Comparison of ENCODE assay signal across 25 cellular contexts in genomic region chrX:7218321-7219152, GRCh38.
DNase-seq lines count a peak whose midpoint lies in the region; ATAC-seq and TF ChIP-seq lines count a peak whose summit lies in the region.
"Had no signal": no experiment of that assay in that cellular context is flagged by ENCODE, and none has a peak within 500 bp of the region (broad histone marks: within the 10 kb centered on the region; RNA-seq: fewer than 3 reads in every experiment).

No MANE protein-coding gene starts in this region.

- CTCF ChIA-PET in PC-9 (lab: Charles Lee), result no interaction called here

- H3K79me2 ChIP-seq in PC-9 (ENCODE audit: low read depth) (peaks cover 26% of the 10 kb centered on the region), trophoblast cell (ENCODE audit: control insufficient read depth, insufficient read depth, low read length, poor library complexity) (no peaks in the 10 kb centered on the region)

- H4K8ac ChIP-seq in trophoblast cell (ENCODE audit: low read depth, low read length), result no peak overlapping the region

- no peak overlapping the region for H3K4ac ChIP-seq in trophoblast cell (ENCODE audit: low read depth, low read length)

- no peak overlapping the region for H2BK12ac ChIP-seq in trophoblast cell (ENCODE audit: low read length)

- ATAC-seq in GM18861 (IDR thresholded peaks at IDR 0.05; ENCODE audit: unreplicated experiment) (peak; percentile 6), HG02884 (IDR thresholded peaks at IDR 0.05; ENCODE audit: unreplicated experiment) (peak; percentile 37)
- no peak for ATAC-seq in activated naive CD8-positive, alpha-beta T cell treated with anti-CD3 and anti-CD28 coated beads, Interleukin-2, amount 50 U/mL, for 24 hours
- no peak for ATAC-seq in stimulated activated naive CD8-positive, alpha-beta T cell treated with anti-CD3 and anti-CD28 coated beads, Interleukin-15, Interleukin-2, amounts not matched to agents 100 U/mL and 50 U/mL, for 24 hours
- ATAC-seq: activated CD4-positive, alpha-beta T cell treated with anti-CD3 and anti-CD28 coated beads for 36 hours; K562; lower lobe of right lung; natural killer cell had no signal

- H3K27me3 ChIP-seq in PC-9 (ENCODE audit: insufficient read depth, low read depth) (no peaks in the 10 kb centered on the region), trophoblast cell (ENCODE audit: insufficient read depth, low read length) (no peaks in the 10 kb centered on the region)
- H3K27me3 ChIP-seq: BLaER1 treated with 17β-estradiol and CSF1 and Interleukin-3, amounts not matched to agents 10 nM and 100 nM; breast epithelium; transverse colon had no signal

- POLR2A ChIA-PET in PC-9 (lab: Charles Lee; ENCODE audit: unreplicated experiment), result no interaction called here

- H3K4me2 ChIP-seq in PC-9, result peak overlapping the region; percentile 69
- H3K4me2 ChIP-seq in trophoblast cell (ENCODE audit: low read length), result peak overlapping the region; percentile 39

- no peaks in the 10 kb centered on the region for H3K27me3 Mint-ChIP-seq in activated naive CD8-positive, alpha-beta T cell treated with anti-CD3 and anti-CD28 coated beads, Interleukin-2, amount 50 U/mL, for 24 hours
- H3K27me3 Mint-ChIP-seq: activated CD4-positive, alpha-beta T cell treated with anti-CD3 and anti-CD28 coated beads for 36 hours; activated naive CD8-positive, alpha-beta T cell had no signal

- no peak overlapping the region for H3K14ac ChIP-seq in trophoblast cell (ENCODE audit: low read length)

- BruUV-seq in PC-9 (replicated peaks; lab: Mats Ljungman, UMichigan), result no TSS peak

- H3K9ac ChIP-seq in trophoblast cell (ENCODE audit: low read length), result no peak overlapping the region
- H3K9ac ChIP-seq: BLaER1 treated with 17β-estradiol and CSF1 and Interleukin-3, amounts not matched to agents 10 nM and 100 nM had no signal

- H3K4me1 ChIP-seq in PC-9 (replicated peaks; ENCODE audit: insufficient read depth) (peaks cover 63% of the 10 kb centered on the region), trophoblast cell (ENCODE audit: control insufficient read depth in 1 of 2, insufficient read depth in 2 of 2, low read length in 2 of 2) (peaks cover 0 to 8% of the 10 kb centered on the region in 2 experiments)
- H3K4me1 ChIP-seq: breast epithelium, lower lobe of right lung, transverse colon had no signal

- no peak overlapping the region for H2AK5ac ChIP-seq in trophoblast cell (ENCODE audit: low read length)

- DNase-seq in PC-9 (peak in 1 of 2 experiments; percentile 79), trophoblast cell (peak; percentile 83 to 99)
- DNase-seq in activated CD4-positive, alpha-beta T cell treated with anti-CD3 and anti-CD28 coated beads, Interleukin-2, amount 50 U/mL, for 48 hours, result no peak
- no peak for DNase-seq in activated naive CD8-positive, alpha-beta T cell treated with anti-CD3 and anti-CD28 coated beads, Interleukin-2, amount 50 U/mL, for 24 hours
- DNase-seq in stimulated activated naive CD8-positive, alpha-beta T cell treated with anti-CD3 and anti-CD28 coated beads, Interleukin-15, Interleukin-2, amounts not matched to agents 100 U/mL and 50 U/mL, for 24 hours, result no peak
- DNase-seq: activated CD4-positive, alpha-beta T cell treated with anti-CD3 and anti-CD28 coated beads for 36 hours; anterior cingulate cortex; GF-D8; hippocampal formation; lower lobe of right lung; natural killer cell; NCI-H1092 treated with DMSO at 0.1 percent for 48 hours; NCI-H1694 treated with DMSO at 0.1 percent for 48 hours; NCI-H510A treated with DMSO at 0.1 percent for 48 hours; NK-92 treated with Interleukin-12 subunit alpha and Interleukin-12 subunit beta, amount 100 ng/mL, for 24 hours; Right ventricle myocardium superior; stimulated activated CD4-positive, alpha-beta T cell treated with anti-CD3 and anti-CD28 coated beads, Interleukin-4, amount 100 ng/mL, for 4 hours; transverse colon had no signal

- no peak for TF ChIP-seq CTCF in PC-9 (conservative IDR thresholded peaks at IDR 0.05)

- H3K36me3 ChIP-seq in PC-9 (ENCODE audit: low read depth) (no peaks in the 10 kb centered on the region), trophoblast cell (ENCODE audit: control insufficient read depth in 1 of 2, insufficient read depth in 2 of 2, low read length in 2 of 2) (no peaks in the 10 kb centered on the region)
- H3K36me3 ChIP-seq: breast epithelium, lower lobe of right lung, transverse colon had no signal

- H3K4me1 Mint-ChIP-seq in activated naive CD8-positive, alpha-beta T cell treated with anti-CD3 and anti-CD28 coated beads, Interleukin-2, amount 50 U/mL, for 24 hours, result no peaks in the 10 kb centered on the region
- H3K4me1 Mint-ChIP-seq: activated CD4-positive, alpha-beta T cell treated with anti-CD3 and anti-CD28 coated beads for 36 hours; natural killer cell had no signal

- H3K9me2 ChIP-seq in PC-9 (ENCODE audit: insufficient read depth), result no peaks in the 10 kb centered on the region; the same call in 1 of the 2 replicates

- no peaks in the 10 kb centered on the region for H3K9me3 ChIP-seq in PC-9 (ENCODE audit: insufficient read depth, low read depth)
- no peaks in the 10 kb centered on the region for H3K9me3 ChIP-seq in trophoblast cell (ENCODE audit: insufficient read depth, low read depth, low read length)
- H3K9me3 ChIP-seq: breast epithelium, lower lobe of right lung, transverse colon had no signal

- H4K12ac ChIP-seq in trophoblast cell (ENCODE audit: low read depth, low read length), result no peak overlapping the region

- H4K91ac ChIP-seq in trophoblast cell (ENCODE audit: low read depth, low read length), result peak overlapping the region; percentile 83

- H3K4me3 Mint-ChIP-seq in activated naive CD8-positive, alpha-beta T cell treated with anti-CD3 and anti-CD28 coated beads, Interleukin-2, amount 50 U/mL, for 24 hours, result no peak overlapping the region
- H3K4me3 Mint-ChIP-seq: activated CD4-positive, alpha-beta T cell treated with anti-CD3 and anti-CD28 coated beads for 36 hours; activated naive CD8-positive, alpha-beta T cell; natural killer cell; T-helper 2 cell treated with Interferon-gamma antibody and Interleukin-4, amounts not matched to agents 5 μg/mL and 100 μg/mL, for 36 hours had no signal

- peaks cover 4% of the 10 kb centered on the region for H3K79me1 ChIP-seq in trophoblast cell (ENCODE audit: low read length)

- peaks cover 5% of the 10 kb centered on the region for H3K36me3 Mint-ChIP-seq in activated naive CD8-positive, alpha-beta T cell treated with anti-CD3 and anti-CD28 coated beads, Interleukin-2, amount 50 U/mL, for 24 hours (ENCODE audit: low read depth)
- H3K36me3 Mint-ChIP-seq: natural killer cell had no signal

- H3K23ac ChIP-seq in trophoblast cell (ENCODE audit: low read length), result no peak overlapping the region

- H3K27ac Mint-ChIP-seq in activated naive CD8-positive, alpha-beta T cell treated with anti-CD3 and anti-CD28 coated beads, Interleukin-2, amount 50 U/mL, for 24 hours, result no peak overlapping the region
- H3K27ac Mint-ChIP-seq: activated CD4-positive, alpha-beta T cell treated with anti-CD3 and anti-CD28 coated beads for 36 hours; activated naive CD8-positive, alpha-beta T cell; natural killer cell; T-helper 2 cell treated with Interferon-gamma antibody and Interleukin-4, amounts not matched to agents 5 μg/mL and 100 μg/mL, for 36 hours had no signal

- H2AFZ ChIP-seq in PC-9 (peak overlapping the region; percentile 50), trophoblast cell (ENCODE audit: insufficient read depth, low read length, poor library complexity) (no peak overlapping the region)

- no CpG with 5 or more reads among the region's 8 CpGs for WGBS in trophoblast cell (ENCODE audit: extremely low coverage, insufficient coverage, insufficient read length)

- no peaks in the 10 kb centered on the region for H4K20me1 ChIP-seq in PC-9 (ENCODE audit: insufficient read depth)
- H4K20me1 ChIP-seq: BLaER1 treated with 17β-estradiol and CSF1 and Interleukin-3, amounts not matched to agents 10 nM and 100 nM had no signal

- peak overlapping the region; percentile 38; the same call in 1 of the 2 replicates for H3K4me3 ChIP-seq in PC-9
- H3K4me3 ChIP-seq in trophoblast cell (ENCODE audit: low read depth, low read length), result no peak overlapping the region
- H3K4me3 ChIP-seq: BLaER1 treated with 17β-estradiol and CSF1 and Interleukin-3, amounts not matched to agents 10 nM and 100 nM; breast epithelium; K562; lower lobe of right lung; transverse colon had no signal

- no peak overlapping the region for H3K18ac ChIP-seq in trophoblast cell (ENCODE audit: low read length)

- H2BK5ac ChIP-seq in trophoblast cell (ENCODE audit: low read depth, low read length, poor library complexity), result peak overlapping the region; percentile 94

- intact Hi-C loops in PC-9 (cut with micrococcal nuclease; ENCODE audit: unreplicated experiment), result no loop called here

- H3K9me3 Mint-ChIP-seq in activated naive CD8-positive, alpha-beta T cell treated with anti-CD3 and anti-CD28 coated beads, Interleukin-2, amount 50 U/mL, for 24 hours, result peaks cover 4% of the 10 kb centered on the region
- H3K9me3 Mint-ChIP-seq: natural killer cell; T-helper 2 cell treated with Interferon-gamma antibody and Interleukin-4, amounts not matched to agents 5 μg/mL and 100 μg/mL, for 36 hours had no signal

- H3F3A ChIP-seq in PC-9 (ENCODE audit: insufficient read depth, low read depth), result peaks cover 37% of the 10 kb centered on the region

- H3K27ac ChIP-seq in PC-9 (peak overlapping the region; percentile 98), trophoblast cell (ENCODE audit: low read depth, low read length) (peak overlapping the region; percentile 58)
- H3K27ac ChIP-seq: BLaER1 treated with 17β-estradiol and CSF1 and Interleukin-3, amounts not matched to agents 10 nM and 100 nM; breast epithelium; lower lobe of right lung; transverse colon had no signal

- H2BK120ac ChIP-seq in trophoblast cell (ENCODE audit: insufficient read depth, low read length, poor library complexity), result peak overlapping the region; percentile 72

Comparison
In these comparisons a context has a peak if more than half of its experiments do, and no peak if none do; other contexts are left out.
1. ATAC-seq: peak in GM18861 (single experiment) and HG02884 (single experiment); none in activated naive CD8-positive, alpha-beta T cell treated with anti-CD3 and anti-CD28 coated beads, Interleukin-2, amount 50 U/mL, for 24 hours (single experiment) and stimulated activated naive CD8-positive, alpha-beta T cell treated with anti-CD3 and anti-CD28 coated beads, Interleukin-15, Interleukin-2, amounts not matched to agents 100 U/mL and 50 U/mL, for 24 hours (single experiment).
2. DNase-seq: peak in trophoblast cell (2 of 2); none in activated CD4-positive, alpha-beta T cell treated with anti-CD3 and anti-CD28 coated beads, Interleukin-2, amount 50 U/mL, for 48 hours (0 of 2), activated naive CD8-positive, alpha-beta T cell treated with anti-CD3 and anti-CD28 coated beads, Interleukin-2, amount 50 U/mL, for 24 hours (single experiment) and stimulated activated naive CD8-positive, alpha-beta T cell treated with anti-CD3 and anti-CD28 coated beads, Interleukin-15, Interleukin-2, amounts not matched to agents 100 U/mL and 50 U/mL, for 24 hours (single experiment).